ENCODE assay signal across 15 cellular contexts in the genomic region with DNA sequence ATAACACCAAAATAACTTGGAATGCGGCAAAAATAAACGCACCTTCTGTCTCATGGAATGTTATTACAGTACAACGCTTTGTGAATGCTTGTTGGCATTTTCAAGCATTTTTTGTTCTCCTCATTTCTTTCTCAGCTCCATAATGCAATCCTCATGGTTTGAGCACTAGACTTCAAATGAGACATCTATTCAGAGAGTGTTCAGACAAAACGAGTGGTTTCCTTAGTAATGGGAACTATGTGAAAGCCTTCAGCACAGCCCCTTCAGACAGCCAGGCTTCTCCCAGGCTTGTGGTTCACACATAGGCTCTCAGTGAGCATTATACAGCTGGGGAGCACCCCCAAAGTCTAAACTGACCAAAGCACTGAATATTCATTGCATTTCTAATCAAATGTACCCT. TPM values are rescaled to one million over a fixed set of nuclear protein-coding genes. Genes with fewer than 3 reads are reported as not detected.
DNase-seq lines count a peak whose midpoint lies in the region; ATAC-seq and TF ChIP-seq lines count a peak whose summit lies in the region.
"Had no signal": no experiment of that assay in that cellular context is flagged by ENCODE, and none has a peak within 500 bp of the region (broad histone marks: within the 10 kb centered on the region; RNA-seq: fewer than 3 reads in every experiment).

No MANE protein-coding gene starts in this region.

- H3K27me3 ChIP-seq in right lobe of liver, result no peaks in the 10 kb centered on the region
- H3K27me3 ChIP-seq: ovary had no signal

- no peak for DNase-seq in activated CD8-positive, alpha-beta memory T cell treated with anti-CD3 and anti-CD28 coated beads, Interleukin-2, amount 10 ng/mL, durations not matched to agents 7 days and 5 days
- DNase-seq in activated CD8-positive, alpha-beta memory T cell treated with anti-CD3 and anti-CD28 coated beads, Interleukin-2, amount 50 U/mL, for 4 hours, result no peak
- no peak for DNase-seq in T-helper 2 cell treated with Interferon-gamma antibody and Interleukin-4, amounts not matched to agents 5 μg/mL and 100 μg/mL, for 36 hours (ENCODE audit: low spot score)
- DNase-seq in fibroblast of gingiva (ENCODE audit: low read depth) (peak; percentile 18), superior temporal gyrus (ENCODE audit: extremely low spot score) (peak; percentile 62), right lobe of liver (no peak), H4 (ENCODE audit: low spot score) (no peak), Kasumi-1 (lab: John Stamatoyannopoulos, UW) (no peak)
- DNase-seq: activated gamma-delta T cell; KG1; NCI-H524; ovary; stimulated activated CD4-positive, alpha-beta T cell treated with anti-CD3 and anti-CD28 coated beads, Interleukin-4, amount 100 ng/mL, for 4 hours had no signal

- no peaks in the 10 kb centered on the region for H3K9me3 ChIP-seq in right lobe of liver
- H3K9me3 ChIP-seq: ovary had no signal

- no peaks in the 10 kb centered on the region for H3K27me3 Mint-ChIP-seq in activated CD8-positive, alpha-beta memory T cell treated with anti-CD3 and anti-CD28 coated beads, Interleukin-2, amount 10 ng/mL, durations not matched to agents 7 days and 5 days
- no peaks in the 10 kb centered on the region for H3K27me3 Mint-ChIP-seq in T-helper 2 cell treated with Interferon-gamma antibody and Interleukin-4, amounts not matched to agents 5 μg/mL and 100 μg/mL, for 36 hours (ENCODE audit: low read depth)
- H3K27me3 Mint-ChIP-seq: type B pancreatic cell had no signal

- H3K27ac ChIP-seq in right lobe of liver, result no peak overlapping the region
- H3K27ac ChIP-seq: epithelial cell of prostate, ovary had no signal

- peaks cover 79% of the 10 kb centered on the region for H3K4me1 Mint-ChIP-seq in activated CD8-positive, alpha-beta memory T cell treated with anti-CD3 and anti-CD28 coated beads, Interleukin-2, amount 10 ng/mL, durations not matched to agents 7 days and 5 days
- peaks cover 64% of the 10 kb centered on the region for H3K4me1 Mint-ChIP-seq in T-helper 2 cell treated with Interferon-gamma antibody and Interleukin-4, amounts not matched to agents 5 μg/mL and 100 μg/mL, for 36 hours (ENCODE audit: low read depth)

- peak; percentile 14 for ATAC-seq in activated CD8-positive, alpha-beta memory T cell treated with anti-CD3 and anti-CD28 coated beads, Interleukin-2, amount 10 ng/mL, durations not matched to agents 7 days and 5 days
- no peak for ATAC-seq in right lobe of liver

- peak overlapping the region; percentile 63 for H3K4me3 Mint-ChIP-seq in activated CD8-positive, alpha-beta memory T cell treated with anti-CD3 and anti-CD28 coated beads, Interleukin-2, amount 10 ng/mL, durations not matched to agents 7 days and 5 days
- H3K4me3 Mint-ChIP-seq in T-helper 2 cell treated with Interferon-gamma antibody and Interleukin-4, amounts not matched to agents 5 μg/mL and 100 μg/mL, for 36 hours, result peak overlapping the region; percentile 78
- H3K4me3 Mint-ChIP-seq: type B pancreatic cell had no signal

- no peak for TF ChIP-seq CTCF in right lobe of liver (IDR thresholded peaks at IDR 0.05)

- intact Hi-C loops in right lobe of liver (cut with DNase I), result no loop called here

- H3K4me3 ChIP-seq in right lobe of liver, result no peak overlapping the region
- H3K4me3 ChIP-seq: ovary had no signal

- H3K27ac Mint-ChIP-seq in activated CD8-positive, alpha-beta memory T cell treated with anti-CD3 and anti-CD28 coated beads, Interleukin-2, amount 10 ng/mL, durations not matched to agents 7 days and 5 days, result peak overlapping the region; percentile 97
- H3K27ac Mint-ChIP-seq in T-helper 2 cell treated with Interferon-gamma antibody and Interleukin-4, amounts not matched to agents 5 μg/mL and 100 μg/mL, for 36 hours, result peak overlapping the region; percentile 99
- H3K27ac Mint-ChIP-seq: type B pancreatic cell had no signal

- peaks cover 25% of the 10 kb centered on the region for H3K36me3 Mint-ChIP-seq in activated CD8-positive, alpha-beta memory T cell treated with anti-CD3 and anti-CD28 coated beads, Interleukin-2, amount 10 ng/mL, durations not matched to agents 7 days and 5 days
- H3K36me3 Mint-ChIP-seq in T-helper 2 cell treated with Interferon-gamma antibody and Interleukin-4, amounts not matched to agents 5 μg/mL and 100 μg/mL, for 36 hours (ENCODE audit: low read depth), result peaks cover 17% of the 10 kb centered on the region
- H3K36me3 Mint-ChIP-seq: type B pancreatic cell had no signal

- H3K9me3 Mint-ChIP-seq in activated CD8-positive, alpha-beta memory T cell treated with anti-CD3 and anti-CD28 coated beads, Interleukin-2, amount 10 ng/mL, durations not matched to agents 7 days and 5 days (ENCODE audit: low read depth), result peaks cover 5% of the 10 kb centered on the region
- H3K9me3 Mint-ChIP-seq in T-helper 2 cell treated with Interferon-gamma antibody and Interleukin-4, amounts not matched to agents 5 μg/mL and 100 μg/mL, for 36 hours, result peaks cover 5% of the 10 kb centered on the region
- H3K9me3 Mint-ChIP-seq: type B pancreatic cell had no signal

- H3K4me1 ChIP-seq in right lobe of liver, result no peaks in the 10 kb centered on the region

- 65% methylated on average over 4 of the region's 4 CpGs for WGBS in right lobe of liver (ENCODE audit: insufficient coverage, low coverage, low lambda C conversion rate, missing lambda C conversion rate)

- no peak for TF ChIP-seq POLR2A in right lobe of liver (IDR thresholded peaks at IDR 0.05)

- H3K36me3 ChIP-seq in right lobe of liver, result no peaks in the 10 kb centered on the region
- H3K36me3 ChIP-seq: ovary had no signal

- CTCF ChIA-PET in activated CD8-positive, alpha-beta memory T cell treated with anti-CD3 and anti-CD28 coated beads, Interleukin-2, amount 10 ng/mL, durations not matched to agents 7 days and 5 days (lab: Charles Lee), result interaction anchor here (1.0 to 4.1 kb wide), 6 partner anchors 8 to 71 kb away, joined by 3 to 18 read pairs (median 8); no protein-coding TSS in a partner anchor

RNA-seq across cellular contexts. Expression of gene LRRN3, which starts 8.6 kb away (rescaled TPM):
- 100 to 1,000 TPM in 1 of 2 experiments, 10 to 100 TPM in 1; 82.3 to 154 TPM for total RNA-seq in activated CD8-positive, alpha-beta memory T cell treated with anti-CD3 and anti-CD28 coated beads, Interleukin-2, amount 10 ng/mL, durations not matched to agents 7 days and 5 days
- under 1 TPM in 4 of 6 experiments, not detected in 2; 0.19 to 0.31 (median 0.22) TPM for total RNA-seq in right lobe of liver
- total RNA-seq in H4 (2014; rRNA removed; shearing (Covaris generic)), result 0.02 and 0.18 TPM in 2 replicates

Comparison
In these comparisons a context has a peak if more than half of its experiments do, and no peak if none do; other contexts are left out.
1. DNase-seq: peak in fibroblast of gingiva (single experiment) and superior temporal gyrus (single experiment); none in activated CD8-positive, alpha-beta memory T cell treated with anti-CD3 and anti-CD28 coated beads, Interleukin-2, amount 10 ng/mL, durations not matched to agents 7 days and 5 days (single experiment), activated CD8-positive, alpha-beta memory T cell treated with anti-CD3 and anti-CD28 coated beads, Interleukin-2, amount 50 U/mL, for 4 hours (single experiment), T-helper 2 cell treated with Interferon-gamma antibody and Interleukin-4, amounts not matched to agents 5 μg/mL and 100 μg/mL, for 36 hours (single experiment), right lobe of liver (0 of 3), H4 (single experiment) and Kasumi-1 (0 of 2).
2. RNA of gene LRRN3, which starts 8.6 kb away (total RNA-seq): 82.3 to 154 TPM in activated CD8-positive, alpha-beta memory T cell treated with anti-CD3 and anti-CD28 coated beads, Interleukin-2, amount 10 ng/mL, durations not matched to agents 7 days and 5 days; 0.19 to 0.31 TPM in right lobe of liver and 0.02 to 0.18 TPM in H4; every median in the first group is over 10 times any median in the second.